In the genomic region with DNA sequence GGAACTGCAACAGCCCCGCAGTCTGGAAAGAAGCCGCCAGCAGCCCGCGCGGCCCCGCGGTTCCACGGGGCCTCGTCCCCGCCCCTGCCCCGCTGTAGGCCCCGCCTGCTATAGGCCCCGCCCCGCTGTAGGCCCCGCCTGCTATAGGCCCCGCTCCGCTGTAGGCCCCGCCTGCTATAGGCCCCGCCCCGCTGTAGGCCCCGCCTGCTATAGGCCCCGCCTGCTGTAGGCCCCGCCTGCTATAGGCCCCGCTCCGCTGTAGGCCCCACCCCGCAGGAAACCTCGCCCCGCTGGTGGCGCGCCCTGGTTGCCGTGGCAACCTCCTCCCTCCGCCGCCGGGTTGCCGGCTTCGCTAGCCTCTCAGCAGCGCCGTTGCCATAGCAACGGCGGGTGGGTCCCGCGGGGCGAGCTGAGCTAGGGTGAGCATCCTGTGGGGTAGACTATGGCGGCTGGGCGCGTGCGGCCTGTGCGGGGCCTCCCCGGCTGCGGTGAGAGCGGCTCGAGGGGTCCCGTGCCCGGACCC, we compare ENCODE assay signal across 8 cellular contexts. TPM values are rescaled to one million over a fixed set of nuclear protein-coding genes. Genes with fewer than 3 reads are reported as not detected.
DNase-seq lines count a peak whose midpoint lies in the region; ATAC-seq, FAIRE-seq and TF ChIP-seq lines count a peak whose summit lies in the region.

No MANE protein-coding gene starts in this region.

- no peak overlapping the region for H3K4me3 ChIP-seq in lung

- peak; percentile 97 for FAIRE-seq in GM19239 (lab: Jason Lieb, UNC)

- WGBS in lung, 2 donors = 3% methylated on average over 51 to 54 of the region's 54 CpGs

- no peak overlapping the region for H3K27ac ChIP-seq in lung (ENCODE audit: low read depth in 1 of 2, low read length in 1 of 2)

- TF ChIP-seq CTCF in lung (IDR thresholded peaks at IDR 0.05; ENCODE audit: control extremely low read depth, extremely low read depth) = no peak

- H3K36me3 ChIP-seq in lung (ENCODE audit: control insufficient read depth in 2 of 2, insufficient read depth in 2 of 2, low read length in 2 of 2) = no peaks in the 10 kb centered on the region

- ATAC-seq in HG03469 (IDR thresholded peaks at IDR 0.05; ENCODE audit: unreplicated experiment) (peak; percentile 81), lung (ENCODE audit: insufficient read depth, low FRiP score) (peak; percentile 79)

- peak; percentile 94 for DNase-seq in AG08396 (ENCODE audit: low spot score)
- DNase-seq in GM19239 (ENCODE audit: insufficient read length, low spot score) = peak; percentile 93
- DNase-seq in NCI-H774 (lab: John Stamatoyannopoulos, UW) = peak; percentile 94
- DNase-seq in activated CD8-positive, alpha-beta memory T cell treated with anti-CD3 and anti-CD28 coated beads for 24 hours = peak; percentile 99
- peak; percentile 98 for DNase-seq in effector CD4-positive, alpha-beta T cell
- DNase-seq in lung (ENCODE audit: low spot score) = peak; percentile 92
- DNase-seq in stimulated activated CD4-positive, alpha-beta T cell treated with anti-CD3 and anti-CD28 coated beads, TNF-alpha, amount 100 ng/mL, for 48 hours (ENCODE audit: low read depth in 3 of 3) = peak; percentile 86 to 96 (median 93)

- H3K9me3 ChIP-seq in lung (ENCODE audit: control insufficient read depth in 2 of 2, insufficient read depth in 1 of 2, low read length in 1 of 2) = no peaks in the 10 kb centered on the region

- no peaks in the 10 kb centered on the region for H3K27me3 ChIP-seq in lung (ENCODE audit: control insufficient read depth, insufficient read depth)

- peaks cover 0 to 4% of the 10 kb centered on the region in 2 donors for H3K4me1 ChIP-seq in lung (ENCODE audit: control insufficient read depth in 2 of 2, insufficient read depth in 2 of 2, low read length in 2 of 2)

RNA-seq across cellular contexts. Expression of a gene that starts 12.2 kb away (rescaled TPM):
- total RNA-seq in lung = 1 to 10 TPM in 1 of 2 donors, under 1 TPM in 1; 0.71 to 2.3 TPM
- polyA plus RNA-seq in lung = under 1 TPM; 0.14 to 0.22 TPM

RNA-seq across cellular contexts. Expression of a gene that starts 36.4 kb away (rescaled TPM):
- total RNA-seq in lung = under 1 TPM in 1 of 2 donors, not detected in 1; 0.61 TPM
- polyA plus RNA-seq in lung = under 1 TPM; 0.05 to 0.16 TPM
